Comparison of ENCODE assay signal across 1 cellular context in the genomic region with DNA sequence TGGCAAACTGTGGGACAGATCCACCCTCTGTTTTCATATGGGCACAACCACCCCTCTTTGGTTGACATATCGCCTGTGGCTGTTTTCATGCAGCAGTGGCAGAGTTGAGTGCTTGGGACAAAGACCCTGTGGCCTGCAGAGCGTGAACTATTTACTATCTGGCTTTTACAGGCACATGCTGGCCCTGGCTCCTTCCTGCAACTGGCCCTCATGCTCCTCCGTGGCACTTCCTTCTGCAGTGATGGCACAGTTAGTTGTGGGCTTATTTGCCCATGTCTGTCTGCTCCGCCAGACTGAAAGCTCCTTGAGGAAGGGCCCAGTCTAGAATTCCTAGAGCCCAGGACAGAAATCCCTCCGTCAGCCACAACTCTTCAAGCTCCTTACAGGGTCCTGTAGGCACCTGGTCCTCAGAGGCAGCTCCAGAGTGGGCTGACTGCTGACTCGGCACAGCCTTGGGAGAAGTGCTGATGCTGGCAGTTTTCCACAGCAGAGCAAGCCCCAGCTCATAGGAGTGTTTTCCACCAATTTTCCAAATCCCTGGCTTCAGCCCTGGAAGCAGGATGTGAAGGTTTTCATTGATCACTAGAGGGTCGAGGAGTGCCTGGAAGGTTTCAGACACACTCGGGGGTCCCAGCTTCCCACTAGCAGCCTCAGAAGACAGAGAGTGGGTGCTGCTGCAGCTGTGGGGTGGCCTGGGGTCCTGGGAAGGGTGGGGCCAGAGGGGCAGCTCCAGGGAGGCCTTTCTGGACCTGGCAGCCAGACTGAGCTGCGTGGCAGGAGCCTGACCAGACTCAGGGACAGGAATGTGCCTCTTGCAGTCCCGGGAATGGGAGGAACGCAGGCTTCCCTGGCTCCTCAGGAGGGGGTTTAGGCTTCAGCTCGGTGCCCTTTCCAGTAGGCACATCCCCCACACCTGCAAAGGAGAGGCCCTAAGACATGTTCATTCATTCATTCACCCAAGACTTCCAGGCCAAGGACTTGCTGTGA.
A peak's percentile ranks its signal among the peaks of the same experiment; 100 is the strongest.
TF ChIP-seq lines count a peak whose summit lies in the region.

No MANE protein-coding gene starts in this region.

TF ChIP-seq in H1, 55 proteins besides CTCF, POLR2A, EP300 and RAD21 (continued from another document):
- TF ChIP-seq MAFK (IDR thresholded peaks at IDR 0.05; ENCODE audit: low read depth, low read length) (peak; percentile 55), TEAD4 (IDR thresholded peaks at IDR 0.05; ENCODE audit: low read depth, low read length) (0 out of 2 replicates have a peak, but pooled peaks have one; percentile 63)
